Comparison of ENCODE assay signal across 8 cellular contexts in genomic region chr10:78664929-78665525, GRCh38.
DNase-seq lines count a peak whose midpoint lies in the region; ATAC-seq and TF ChIP-seq lines count a peak whose summit lies in the region.
"Had no signal": no experiment of that assay in that cellular context is flagged by ENCODE, and none has a peak within 500 bp of the region (broad histone marks: within the 10 kb centered on the region; RNA-seq: fewer than 3 reads in every experiment).

No MANE protein-coding gene starts in this region.

- H3K4me3 ChIP-seq in GM12864 (ENCODE audit: low read depth, low read length) (no peak overlapping the region), MM.1S (ENCODE audit: low read length) (no peak overlapping the region), neutrophil (ENCODE audit: low read depth in 1 of 2, low read length in 1 of 2) (no peak overlapping the region)

- H3K36me3 ChIP-seq in MM.1S (replicated peaks; ENCODE audit: insufficient read depth, low read length): no peaks in the 10 kb centered on the region
- H3K36me3 ChIP-seq in neutrophil: no peaks in the 10 kb centered on the region

- H3K27ac ChIP-seq in MM.1S (ENCODE audit: low read length) (no peak overlapping the region), neutrophil (no peak overlapping the region)

- TF ChIP-seq CTCF in GM12864 (IDR thresholded peaks at IDR 0.05; ENCODE audit: low read depth, low read length, missing control alignments) (peak; percentile 61), MM.1S (IDR thresholded peaks at IDR 0.05; ENCODE audit: low read length) (peak; percentile 51), neutrophil (IDR thresholded peaks at IDR 0.05) (peak; percentile 42)

- H3K4me2 ChIP-seq in MM.1S (ENCODE audit: low read depth, low read length): no peak overlapping the region

- no peaks in the 10 kb centered on the region for H3K79me2 ChIP-seq in MM.1S (ENCODE audit: low read length)

- H3K27me3 ChIP-seq in MM.1S (replicated peaks; ENCODE audit: insufficient read depth, low read length): no peaks in the 10 kb centered on the region
- peaks cover 17% of the 10 kb centered on the region for H3K27me3 ChIP-seq in neutrophil

- DNase-seq in GM12864 (ENCODE audit: low read depth) (no peak), MM.1S (peak; percentile 19), cerebellar cortex (ENCODE audit: low spot score) (peak; percentile 14), COR-L47 (lab: John Stamatoyannopoulos, UW) (no peak)
- DNase-seq: occipital lobe had no signal

- no peak overlapping the region for H2AFZ ChIP-seq in MM.1S (ENCODE audit: low read length)

- ATAC-seq in HG02938 (IDR thresholded peaks at IDR 0.05; ENCODE audit: unreplicated experiment) (no peak), GM21381 (IDR thresholded peaks at IDR 0.05; ENCODE audit: unreplicated experiment) (no peak)

- no peaks in the 10 kb centered on the region for H3K9me2 ChIP-seq in MM.1S (replicated peaks; ENCODE audit: insufficient read depth, low read length)

- no peaks in the 10 kb centered on the region for H3F3A ChIP-seq in MM.1S (ENCODE audit: insufficient read depth, low read length)

- no peak overlapping the region for H3K9ac ChIP-seq in MM.1S (ENCODE audit: low read length)

- H3K4me1 ChIP-seq in MM.1S (ENCODE audit: low read length) (no peaks in the 10 kb centered on the region), neutrophil (ENCODE audit: control insufficient read depth in 1 of 2, insufficient read depth in 1 of 2, low read depth in 1 of 2, low read length in 1 of 2) (no peaks in the 10 kb centered on the region)

- H3K9me3 ChIP-seq in MM.1S (replicated peaks; ENCODE audit: insufficient read depth, low read length) (no peaks in the 10 kb centered on the region), neutrophil (peaks cover 9% of the 10 kb centered on the region)

- no peaks in the 10 kb centered on the region for H4K20me1 ChIP-seq in MM.1S (ENCODE audit: insufficient read depth, low read length)

Comparison
In these comparisons a context has a peak if more than half of its experiments do, and no peak if none do; other contexts are left out.
1. DNase-seq: peak in MM.1S (single experiment) and cerebellar cortex (single experiment); none in GM12864 (single experiment) and COR-L47 (single experiment).
2. Peak in every context shown above with its lines, with median percentiles within 50 percentile points of each other: CTCF ChIP-seq.